ENCODE assay signal across 1 cellular context in the genomic region with DNA sequence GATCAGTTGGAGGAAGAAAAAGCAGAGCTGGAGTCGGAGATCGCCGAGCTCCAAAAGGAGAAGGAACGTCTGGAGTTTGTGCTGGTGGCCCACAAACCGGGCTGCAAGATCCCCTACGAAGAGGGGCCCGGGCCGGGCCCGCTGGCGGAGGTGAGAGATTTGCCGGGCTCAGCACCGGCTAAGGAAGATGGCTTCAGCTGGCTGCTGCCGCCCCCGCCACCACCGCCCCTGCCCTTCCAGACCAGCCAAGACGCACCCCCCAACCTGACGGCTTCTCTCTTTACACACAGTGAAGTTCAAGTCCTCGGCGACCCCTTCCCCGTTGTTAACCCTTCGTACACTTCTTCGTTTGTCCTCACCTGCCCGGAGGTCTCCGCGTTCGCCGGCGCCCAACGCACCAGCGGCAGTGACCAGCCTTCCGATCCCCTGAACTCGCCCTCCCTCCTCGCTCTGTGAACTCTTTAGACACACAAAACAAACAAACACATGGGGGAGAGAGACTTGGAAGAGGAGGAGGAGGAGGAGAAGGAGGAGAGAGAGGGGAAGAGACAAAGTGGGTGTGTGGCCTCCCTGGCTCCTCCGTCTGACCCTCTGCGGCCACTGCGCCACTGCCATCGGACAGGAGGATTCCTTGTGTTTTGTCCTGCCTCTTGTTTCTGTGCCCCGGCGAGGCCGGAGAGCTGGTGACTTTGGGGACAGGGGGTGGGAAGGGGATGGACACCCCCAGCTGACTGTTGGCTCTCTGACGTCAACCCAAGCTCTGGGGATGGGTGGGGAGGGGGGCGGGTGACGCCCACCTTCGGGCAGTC.
TF ChIP-seq lines count a peak whose summit lies in the region.

No MANE protein-coding gene starts in this region.

TF ChIP-seq in HEK293, 187 proteins besides CTCF, POLR2A, EP300 and RAD21 (continued from another document):
- TF ChIP-seq, protein P1, sequence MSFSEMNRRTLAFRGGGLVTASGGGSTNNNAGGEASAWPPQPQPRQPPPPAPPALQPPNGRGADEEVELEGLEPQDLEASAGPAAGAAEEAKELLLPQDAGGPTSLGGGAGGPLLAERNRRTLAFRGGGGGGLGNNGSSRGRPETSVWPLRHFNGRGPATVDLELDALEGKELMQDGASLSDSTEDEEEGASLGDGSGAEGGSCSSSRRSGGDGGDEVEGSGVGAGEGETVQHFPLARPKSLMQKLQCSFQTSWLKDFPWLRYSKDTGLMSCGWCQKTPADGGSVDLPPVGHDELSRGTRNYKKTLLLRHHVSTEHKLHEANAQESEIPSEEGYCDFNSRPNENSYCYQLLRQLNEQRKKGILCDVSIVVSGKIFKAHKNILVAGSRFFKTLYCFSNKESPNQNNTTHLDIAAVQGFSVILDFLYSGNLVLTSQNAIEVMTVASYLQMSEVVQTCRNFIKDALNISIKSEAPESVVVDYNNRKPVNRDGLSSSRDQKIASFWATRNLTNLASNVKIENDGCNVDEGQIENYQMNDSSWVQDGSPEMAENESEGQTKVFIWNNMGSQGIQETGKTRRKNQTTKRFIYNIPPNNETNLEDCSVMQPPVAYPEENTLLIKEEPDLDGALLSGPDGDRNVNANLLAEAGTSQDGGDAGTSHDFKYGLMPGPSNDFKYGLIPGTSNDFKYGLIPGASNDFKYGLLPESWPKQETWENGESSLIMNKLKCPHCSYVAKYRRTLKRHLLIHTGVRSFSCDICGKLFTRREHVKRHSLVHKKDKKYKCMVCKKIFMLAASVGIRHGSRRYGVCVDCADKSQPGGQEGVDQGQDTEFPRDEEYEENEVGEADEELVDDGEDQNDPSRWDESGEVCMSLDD (tag by site-specific recombination; IDR thresholded peaks at IDR 0.05) = no peak
- no peak for TF ChIP-seq ZNF530 (tag by site-specific recombination; IDR thresholded peaks at IDR 0.05; ENCODE audit: low read depth)
- TF ChIP-seq ZFHX2 (tag by site-specific recombination; conservative IDR thresholded peaks at IDR 0.05) = peak; percentile 71
- TF ChIP-seq GLIS1 (tag by site-specific recombination; IDR thresholded peaks at IDR 0.05) = no peak
- TF ChIP-seq EGR2 (tag by site-specific recombination; IDR thresholded peaks at IDR 0.05; ENCODE audit: low read depth) = peak; percentile 60
- TF ChIP-seq RBAK (tag by site-specific recombination; IDR thresholded peaks at IDR 0.05) = no peak
- TF ChIP-seq ZNF366 (tag by site-specific recombination; conservative IDR thresholded peaks at IDR 0.05) = no peak
